Comparison of ENCODE assay signal across 14 cellular contexts in the genomic region with DNA sequence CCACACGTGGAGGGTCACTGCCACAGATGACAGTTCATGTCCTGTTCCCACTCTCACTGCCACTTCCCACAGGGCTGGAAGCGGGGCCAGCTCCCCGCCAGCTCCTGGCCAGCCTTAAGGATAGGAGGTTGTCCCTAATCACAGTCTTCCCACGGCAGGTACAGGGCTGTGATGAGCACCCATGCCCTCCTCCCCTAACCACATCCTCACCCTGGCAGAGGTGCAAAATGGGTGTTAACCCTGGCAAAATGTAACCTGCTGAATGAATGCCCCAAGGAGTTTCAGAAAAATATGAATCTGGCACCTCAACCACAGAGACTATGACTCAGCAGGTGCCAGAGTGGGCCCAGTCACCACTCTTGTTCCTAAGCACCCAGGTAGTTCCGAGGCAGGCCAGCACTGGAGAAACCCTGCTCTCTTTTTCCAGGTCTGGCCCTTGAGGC.
A peak's percentile ranks its signal among the peaks of the same experiment; 100 is the strongest.
DNase-seq lines count a peak whose midpoint lies in the region; ATAC-seq, FAIRE-seq and TF ChIP-seq lines count a peak whose summit lies in the region.
"Had no signal": no experiment of that assay in that cellular context is flagged by ENCODE, and none has a peak within 500 bp of the region (broad histone marks: within the 10 kb centered on the region; RNA-seq: fewer than 3 reads in every experiment).

No MANE protein-coding gene starts in this region.

- H3K23me2 ChIP-seq in H1 (ENCODE audit: low read depth, low read length), result no peaks in the 10 kb centered on the region

- no peak overlapping the region for H3K27ac Mint-ChIP-seq in stimulated activated memory B cell treated with anti-CD40 and anti-IgM and Interleukin-4, amounts not matched to agents 10 μg/mL and 1 μg/mL and 100 μg/mL, for 72 hours
- H3K27ac Mint-ChIP-seq: neural progenitor cell had no signal

- H3K4me3 ChIP-seq in Panc1 (ENCODE audit: low read depth in 2 of 2, low read length in 2 of 2) (no peak overlapping the region), H1 (ENCODE audit: extremely low read depth in 1 of 4, insufficient read depth in 2 of 4, low read depth in 3 of 4, low read length in 4 of 4) (no peak overlapping the region)
- H3K4me3 ChIP-seq: heart left ventricle, left ventricle myocardium inferior, neural progenitor cell had no signal

- H3K4me1 ChIP-seq in Panc1 (ENCODE audit: control insufficient read depth, insufficient read depth, low read length) (0 out of 2 replicates have a peak, but pooled peaks cover 3% of the 10 kb centered on the region), H1 (replicated peaks in 1 of 4; ENCODE audit: control insufficient read depth in 3 of 4, insufficient read depth in 4 of 4, low read length in 3 of 4) (peaks cover 3 to 9% (median 8%) of the 10 kb centered on the region in 4 experiments; a peak in 5 of 7 replicates)

- H3K14ac ChIP-seq in H1 (ENCODE audit: insufficient read length), result no peak overlapping the region

- H3K27ac ChIP-seq in Panc1 (ENCODE audit: low read length) (peak overlapping the region; percentile 48; the same call in 1 of the 2 replicates), H1 (ENCODE audit: low read depth, low read length) (no peak overlapping the region)
- H3K27ac ChIP-seq: heart left ventricle, left ventricle myocardium inferior, neural progenitor cell had no signal

- TF ChIP-seq RAD21 in H1 (IDR thresholded peaks at IDR 0.05 in 1 of 2, conservative IDR thresholded peaks at IDR 0.05 in 1 of 2; ENCODE audit: low read depth in 2 of 2, low read length in 2 of 2), result no peak

- H2BK5ac ChIP-seq in H1 (ENCODE audit: low read depth, low read length), result no peak overlapping the region

- CTCF ChIA-PET in Panc1 (lab: Charles Lee) (no interaction called here), H1 (lab: Charles Lee; ENCODE audit: partially characterized antibody) (interaction anchor here (1.2 to 1.7 kb wide), 2 partner anchors 11 to 20 kb away, joined by 3 to 5 read pairs; no protein-coding TSS in a partner anchor)

- no peak overlapping the region for H2BK15ac ChIP-seq in H1 (ENCODE audit: low read length)

- no peak for FAIRE-seq in H1 (lab: Jason Lieb, UNC)
- FAIRE-seq: GM18507 had no signal

- no peak overlapping the region for H3K56ac ChIP-seq in H1 (replicated peaks; ENCODE audit: insufficient read length, low read depth, low read length)

- DNase-seq in activated gamma-delta T cell treated with Interleukin-2 at 50 U/mL for 16 hours, result peak; percentile 22
- DNase-seq in activated gamma-delta T cell (lab: John Stamatoyannopoulos, UW), result no peak
- DNase-seq in Panc1 (ENCODE audit: low read depth, low spot score), result no peak
- no peak for DNase-seq in H1 (ENCODE audit: low read depth in 1 of 2, low spot score in 2 of 2)
- no peak for DNase-seq in sciatic nerve (ENCODE audit: low spot score)
- no peak for DNase-seq in KBM-7
- DNase-seq: EL, heart left ventricle, left ventricle myocardium inferior, OCI-M1 had no signal

- in situ Hi-C loops in Panc1 (cut with HindIII; ENCODE audit: low pct_unique_long_range_greater_than_20kb, low sequenced_read_pairs) (no loop called here), KBM-7 (cut with MboI; ENCODE audit: low pct_unique_long_range_greater_than_20kb, low sequenced_read_pairs) (no loop called here)

- no peak overlapping the region for H3K9ac ChIP-seq in H1 (replicated peaks in 1 of 4; ENCODE audit: extremely low read depth in 1 of 4, low read depth in 3 of 4, low read length in 3 of 4)
- H3K9ac ChIP-seq: neural progenitor cell had no signal

- H3K18ac ChIP-seq in H1 (ENCODE audit: extremely low read depth, low read length), result no peak overlapping the region

- H2AFZ ChIP-seq in H1 (ENCODE audit: low read length), result no peak overlapping the region
- H2AFZ ChIP-seq: neural progenitor cell had no signal

- TF ChIP-seq POLR2A in H1 (IDR thresholded peaks at IDR 0.05; ENCODE audit: control extremely low read depth in 1 of 2, low read depth in 2 of 2, low read length in 2 of 2), result no peak

- no peak overlapping the region for H2AK5ac ChIP-seq in H1 (ENCODE audit: low read depth, low read length)

- intact Hi-C loops in Panc1 (cut with micrococcal nuclease; ENCODE audit: unreplicated experiment) (no loop called here), sciatic nerve (cut with DNase I) (no loop called here)

- TF ChIP-seq CTCF in Panc1 (IDR thresholded peaks at IDR 0.05) (no peak), H1 (IDR thresholded peaks at IDR 0.05; ENCODE audit: control extremely low read depth in 1 of 3, insufficient read depth in 1 of 3, low read depth in 1 of 3, low read length in 3 of 3) (no peak)

- H3K79me1 ChIP-seq in H1 (ENCODE audit: low read depth, low read length), result no peaks in the 10 kb centered on the region

- ATAC-seq in Panc1, result 0 out of 2 replicates have a peak, but pooled peaks have one; percentile 44
- peak; percentile 20 for ATAC-seq in stimulated activated memory B cell treated with anti-CD40 and anti-IgM and Interleukin-4, amounts not matched to agents 10 μg/mL and 1 μg/mL and 100 μg/mL, for 72 hours
- ATAC-seq in sciatic nerve, result no peak
- no peak for ATAC-seq in GM21381 (IDR thresholded peaks at IDR 0.05; ENCODE audit: unreplicated experiment)

- H3K4me3 Mint-ChIP-seq in stimulated activated memory B cell treated with anti-CD40 and anti-IgM and Interleukin-4, amounts not matched to agents 10 μg/mL and 1 μg/mL and 100 μg/mL, for 72 hours, result no peak overlapping the region
- H3K4me3 Mint-ChIP-seq: neural progenitor cell had no signal

- H4K20me1 ChIP-seq in H1 (replicated peaks in 1 of 2; ENCODE audit: control insufficient read depth in 1 of 2, insufficient read depth in 2 of 2, low read length in 2 of 2), result no peaks in the 10 kb centered on the region

- H4K5ac ChIP-seq in H1 (ENCODE audit: insufficient read length, low read depth, low read length), result no peak overlapping the region

- H3K36me3 Mint-ChIP-seq in stimulated activated memory B cell treated with anti-CD40 and anti-IgM and Interleukin-4, amounts not matched to agents 10 μg/mL and 1 μg/mL and 100 μg/mL, for 72 hours, result no peaks in the 10 kb centered on the region
- H3K36me3 Mint-ChIP-seq: neural progenitor cell had no signal

- POLR2A ChIA-PET in Panc1 (lab: Charles Lee) (no interaction called here), H1 (lab: Charles Lee; ENCODE audit: partially characterized antibody) (interaction anchor here (0.9 kb wide), 1 partner anchor 23 kb away, joined by 3 read pairs; no protein-coding TSS in a partner anchor)

- H3K36me3 ChIP-seq in Panc1 (ENCODE audit: control insufficient read depth, insufficient read depth, low read length) (no peaks in the 10 kb centered on the region), H1 (ENCODE audit: control insufficient read depth in 2 of 4, insufficient read depth in 4 of 4, low read length in 3 of 4) (no peaks in the 10 kb centered on the region)
- H3K36me3 ChIP-seq: heart left ventricle, left ventricle myocardium inferior, neural progenitor cell had no signal

- no peak overlapping the region for H2BK20ac ChIP-seq in H1 (ENCODE audit: low read length)

- H3K9me3 ChIP-seq in Panc1 (ENCODE audit: control insufficient read depth, insufficient read depth, low read depth, low read length), result no peaks in the 10 kb centered on the region
- H3K9me3 ChIP-seq in H1 (ENCODE audit: insufficient read depth in 2 of 2, low read depth in 1 of 2, low read length in 1 of 2), result peaks cover 0 to 2% of the 10 kb centered on the region in 2 experiments; a peak in 1 of 4 replicates
- H3K9me3 ChIP-seq: heart left ventricle, left ventricle myocardium inferior had no signal

- H3K27me3 ChIP-seq in Panc1 (ENCODE audit: control insufficient read depth, insufficient read depth, low read length) (no peaks in the 10 kb centered on the region), H1 (replicated peaks in 1 of 4; ENCODE audit: control insufficient read depth in 3 of 4, extremely low read depth in 1 of 4, insufficient read depth in 3 of 4, low read length in 3 of 4) (no peaks in the 10 kb centered on the region)
- H3K27me3 ChIP-seq: heart left ventricle, neural progenitor cell had no signal

- no peak overlapping the region for H3K4me2 ChIP-seq in H1 (ENCODE audit: insufficient read depth in 1 of 2, low read depth in 2 of 2, low read length in 2 of 2)
- H3K4me2 ChIP-seq: neural progenitor cell had no signal

- peak overlapping the region; percentile 43; the same call in 1 of the 2 replicates for H2BK12ac ChIP-seq in H1 (ENCODE audit: low read depth, low read length)

- H4K8ac ChIP-seq in H1 (ENCODE audit: extremely low read depth, insufficient read depth, low read length), result 0 out of 2 replicates have a peak overlapping the region, but pooled peaks have one; percentile 3

- H3K79me2 ChIP-seq in H1 (ENCODE audit: control insufficient read depth in 1 of 2, insufficient read depth in 2 of 2, low read length in 2 of 2), result no peaks in the 10 kb centered on the region

- H2BK120ac ChIP-seq in H1 (replicated peaks; ENCODE audit: low read depth, low read length), result no peak overlapping the region

- 82% methylated on average over 5 of the region's 5 CpGs; no CpG with 5 or more reads in 1 of the 2 experiments for WGBS in H1 (ENCODE audit: extremely low coverage in 1 of 2, insufficient coverage in 1 of 2, insufficient read length in 1 of 2, insufficient replicate concordance in 2 of 2, low coverage in 1 of 2, low lambda C conversion rate in 2 of 2, missing lambda C conversion rate in 1 of 2), 2 experiments

- H3K27me3 Mint-ChIP-seq in stimulated activated memory B cell treated with anti-CD40 and anti-IgM and Interleukin-4, amounts not matched to agents 10 μg/mL and 1 μg/mL and 100 μg/mL, for 72 hours, result peaks cover 41% of the 10 kb centered on the region

- H3K4ac ChIP-seq in H1 (replicated peaks; ENCODE audit: insufficient read length, low read depth, low read length), result peak overlapping the region; percentile 19

- no peak for TF ChIP-seq EP300 in H1 (IDR thresholded peaks at IDR 0.05; ENCODE audit: borderline replicate concordance in 1 of 2, low read depth in 2 of 2, low read length in 2 of 2)

- H3K9me3 Mint-ChIP-seq in stimulated activated memory B cell treated with anti-CD40 and anti-IgM and Interleukin-4, amounts not matched to agents 10 μg/mL and 1 μg/mL and 100 μg/mL, for 72 hours, result no peaks in the 10 kb centered on the region

- BruUV-seq in Panc1 (replicated peaks; lab: Mats Ljungman, UMichigan), result no TSS peak

- no peaks in the 10 kb centered on the region for H3K4me1 Mint-ChIP-seq in stimulated activated memory B cell treated with anti-CD40 and anti-IgM and Interleukin-4, amounts not matched to agents 10 μg/mL and 1 μg/mL and 100 μg/mL, for 72 hours

- no peak overlapping the region for H3K23ac ChIP-seq in H1 (ENCODE audit: insufficient read length)

- no peak overlapping the region for H4K91ac ChIP-seq in H1 (replicated peaks; ENCODE audit: insufficient read length, low read length)

TF ChIP-seq in H1, 55 proteins besides CTCF, POLR2A, EP300 and RAD21 (continues in another document):
- TF ChIP-seq GABPA (IDR thresholded peaks at IDR 0.05; ENCODE audit: borderline replicate concordance, insufficient read depth, low read length) (no peak), ZNF274 (IDR thresholded peaks at IDR 0.05; ENCODE audit: borderline replicate concordance, extremely low read depth, low read length) (no peak), POLR2AphosphoS5 (IDR thresholded peaks at IDR 0.05; ENCODE audit: low read depth, low read length) (no peak), PHF8 (conservative IDR thresholded peaks at IDR 0.05; ENCODE audit: low read depth, low read length) (no peak), JUN (IDR thresholded peaks at IDR 0.05; ENCODE audit: low read depth, low read length) (no peak), SP2 (IDR thresholded peaks at IDR 0.05; ENCODE audit: low read length) (no peak)

Comparison
In these comparisons a context has a peak if more than half of its experiments do, and no peak if none do; other contexts are left out.
1. ATAC-seq: peak in Panc1 (single experiment) and stimulated activated memory B cell treated with anti-CD40 and anti-IgM and Interleukin-4, amounts not matched to agents 10 μg/mL and 1 μg/mL and 100 μg/mL, for 72 hours (single experiment); none in sciatic nerve (single experiment) and GM21381 (single experiment).